Comparison of ENCODE assay signal across 10 cellular contexts in genomic region chr22:37747715-37748100, GRCh38. TPM values are rescaled to one million over a fixed set of nuclear protein-coding genes. Genes with fewer than 3 reads are reported as not detected.
DNase-seq lines count a peak whose midpoint lies in the region; ATAC-seq and TF ChIP-seq lines count a peak whose summit lies in the region.
"Had no signal": no experiment of that assay in that cellular context is flagged by ENCODE, and none has a peak within 500 bp of the region (broad histone marks: within the 10 kb centered on the region; RNA-seq: fewer than 3 reads in every experiment).

No MANE protein-coding gene starts in this region.

- CTCF ChIA-PET in HEK293 (lab: Yijun Ruan, JAX): interaction anchor here (1.2 kb wide), 1 partner anchor 141 kb away, joined by 3 read pairs; no protein-coding TSS in a partner anchor
- CTCF ChIA-PET in activated CD8-positive, alpha-beta T cell treated with anti-CD3 and anti-CD28 coated beads for 36 hours (lab: Charles Lee): no interaction called here

- intact Hi-C loops in activated CD8-positive, alpha-beta T cell treated with anti-CD3 and anti-CD28 coated beads for 36 hours (cut with micrococcal nuclease): no loop called here

- H3K27me3 ChIP-seq in iPS-15b (ENCODE audit: control insufficient read depth, insufficient read depth, low read length): no peaks in the 10 kb centered on the region

- H3K36me3 ChIP-seq in HEK293 (ENCODE audit: control insufficient read depth in 2 of 2, insufficient read depth in 1 of 2, low read length in 2 of 2) (peaks cover 0 to 13% of the 10 kb centered on the region in 2 experiments; a peak in 2 of 3 replicates), iPS-15b (ENCODE audit: control insufficient read depth, insufficient read depth, low read length) (no peaks in the 10 kb centered on the region)

- no peak for DNase-seq in activated CD8-positive, alpha-beta T cell treated with anti-CD3 and anti-CD28 coated beads for 36 hours
- DNase-seq in stimulated activated effector memory CD8-positive, alpha-beta T cell treated with anti-CD3 and anti-CD28 coated beads, Interleukin-12 subunit alpha, Interleukin-12 subunit beta, amount 100 ng/mL, for 72 hours (ENCODE audit: low spot score in 2 of 2): no peak
- no peak for DNase-seq in NCI-H2171 (lab: John Stamatoyannopoulos, UW)
- DNase-seq in H4 (ENCODE audit: low spot score): no peak
- no peak for DNase-seq in GOT3 (lab: John Stamatoyannopoulos, UW)
- DNase-seq in activated CD8-positive, alpha-beta memory T cell treated with anti-CD3 and anti-CD28 coated beads, Interleukin-2, amount 50 U/mL, for 48 hours: no peak
- DNase-seq: activated effector memory CD4-positive, alpha-beta T cell treated with Interleukin-2 at 50 U/mL for 16 hours; NCI-H1436 had no signal

- peak overlapping the region; percentile 16; the same call in 1 of the 2 replicates for H3K27ac ChIP-seq in HEK293 (ENCODE audit: extremely low read depth, low read depth, low read length)

- H3K4me3 Mint-ChIP-seq in activated CD8-positive, alpha-beta T cell treated with anti-CD3 and anti-CD28 coated beads for 36 hours: peak overlapping the region; percentile 72
- peak overlapping the region; percentile 81 for H3K4me3 Mint-ChIP-seq in stimulated activated effector memory CD8-positive, alpha-beta T cell treated with anti-CD3 and anti-CD28 coated beads, Interleukin-12 subunit alpha, Interleukin-12 subunit beta, amount 100 ng/mL, for 72 hours

- no peaks in the 10 kb centered on the region for H3K36me3 Mint-ChIP-seq in activated CD8-positive, alpha-beta T cell treated with anti-CD3 and anti-CD28 coated beads for 36 hours (ENCODE audit: low read depth)
- peaks cover 11% of the 10 kb centered on the region for H3K36me3 Mint-ChIP-seq in stimulated activated effector memory CD8-positive, alpha-beta T cell treated with anti-CD3 and anti-CD28 coated beads, Interleukin-12 subunit alpha, Interleukin-12 subunit beta, amount 100 ng/mL, for 72 hours

- no peaks in the 10 kb centered on the region for H3K9me3 ChIP-seq in HEK293 (ENCODE audit: control insufficient read depth, insufficient read depth, low read depth, low read length)
- H3K9me3 ChIP-seq in iPS-15b (ENCODE audit: control insufficient read depth, insufficient read depth, low read length): no peaks in the 10 kb centered on the region

- H3K9me3 Mint-ChIP-seq in activated CD8-positive, alpha-beta T cell treated with anti-CD3 and anti-CD28 coated beads for 36 hours: no peaks in the 10 kb centered on the region
- no peaks in the 10 kb centered on the region for H3K9me3 Mint-ChIP-seq in stimulated activated effector memory CD8-positive, alpha-beta T cell treated with anti-CD3 and anti-CD28 coated beads, Interleukin-12 subunit alpha, Interleukin-12 subunit beta, amount 100 ng/mL, for 72 hours

- H3K27me3 Mint-ChIP-seq in activated CD8-positive, alpha-beta T cell treated with anti-CD3 and anti-CD28 coated beads for 36 hours: no peaks in the 10 kb centered on the region

- POLR2A ChIA-PET in HEK293 (lab: Yijun Ruan, JAX): interaction anchor here (1.2 to 1.9 kb wide), 2 partner anchors 11 to 90 kb away, joined by 3 to 6 read pairs; no protein-coding TSS in a partner anchor
- POLR2A ChIA-PET in activated CD8-positive, alpha-beta T cell treated with anti-CD3 and anti-CD28 coated beads for 36 hours (lab: Charles Lee): interaction anchor here (1.4 kb wide), 1 partner anchor 8 kb away, joined by 5 read pairs; no protein-coding TSS in a partner anchor

- TF ChIP-seq CTCF in HEK293 (tag by site-specific recombination; IDR thresholded peaks at IDR 0.05): no peak
- TF ChIP-seq CTCF in activated CD8-positive, alpha-beta T cell treated with anti-CD3 and anti-CD28 coated beads for 36 hours (IDR thresholded peaks at IDR 0.05): no peak

- no peak overlapping the region for H3K9ac ChIP-seq in iPS-15b (ENCODE audit: low read depth, low read length)

- ATAC-seq in activated CD8-positive, alpha-beta T cell treated with anti-CD3 and anti-CD28 coated beads for 36 hours: no peak
- no peak for ATAC-seq in stimulated activated effector memory CD8-positive, alpha-beta T cell treated with anti-CD3 and anti-CD28 coated beads, Interleukin-12 subunit alpha, Interleukin-12 subunit beta, amount 100 ng/mL, for 72 hours

- H3K4me3 ChIP-seq in HEK293 (ENCODE audit: low read depth, low read length) (peak overlapping the region; percentile 85), iPS-15b (ENCODE audit: low read depth, low read length) (peak overlapping the region; percentile 15)

- H3K4me1 ChIP-seq in HEK293 (ENCODE audit: control insufficient read depth, insufficient read depth, low read length) (peaks cover 9% of the 10 kb centered on the region; the same call in 1 of the 2 replicates), iPS-15b (ENCODE audit: control insufficient read depth, insufficient read depth, low read length) (peaks cover 3% of the 10 kb centered on the region)

- peaks cover 25% of the 10 kb centered on the region for H3K4me1 Mint-ChIP-seq in activated CD8-positive, alpha-beta T cell treated with anti-CD3 and anti-CD28 coated beads for 36 hours (ENCODE audit: low read depth)
- peaks cover 41% of the 10 kb centered on the region for H3K4me1 Mint-ChIP-seq in stimulated activated effector memory CD8-positive, alpha-beta T cell treated with anti-CD3 and anti-CD28 coated beads, Interleukin-12 subunit alpha, Interleukin-12 subunit beta, amount 100 ng/mL, for 72 hours

- H3K27ac Mint-ChIP-seq in activated CD8-positive, alpha-beta T cell treated with anti-CD3 and anti-CD28 coated beads for 36 hours: peak overlapping the region; percentile 28
- no peak overlapping the region for H3K27ac Mint-ChIP-seq in stimulated activated effector memory CD8-positive, alpha-beta T cell treated with anti-CD3 and anti-CD28 coated beads, Interleukin-12 subunit alpha, Interleukin-12 subunit beta, amount 100 ng/mL, for 72 hours

TF ChIP-seq in HEK293, 187 proteins besides CTCF, POLR2A, EP300 and RAD21:
- TF ChIP-seq GLIS1 (tag by site-specific recombination; IDR thresholded peaks at IDR 0.05) (peak; percentile 60), ZNF560 (tag by site-specific recombination; IDR thresholded peaks at IDR 0.05; ENCODE audit: borderline replicate concordance) (no peak), GLIS2 (tag by site-specific recombination; IDR thresholded peaks at IDR 0.05) (0 out of 2 replicates have a peak, but pooled peaks have one; percentile 25), ZBTB20 (tag by site-specific recombination; IDR thresholded peaks at IDR 0.05) (0 out of 2 replicates have a peak, but pooled peaks have one; percentile 20), ZNF768 (tag by site-specific recombination; IDR thresholded peaks at IDR 0.05) (no peak)

RNA-seq across cellular contexts. Expression of gene TRIOBP, which starts 50.9 kb away (rescaled TPM):
- 10 to 100 TPM; 17.8 to 20.7 TPM for total RNA-seq in activated CD8-positive, alpha-beta T cell treated with anti-CD3 and anti-CD28 coated beads for 36 hours
- total RNA-seq in H4 (2014; rRNA removed; shearing (Covaris generic)): 18.3 and 21.9 TPM in 2 replicates
